In genomic region chr16:1525871-1526607, GRCh38 we compare ENCODE assay signal across 23 cellular contexts. TPM values are rescaled to one million over a fixed set of nuclear protein-coding genes. Genes with fewer than 3 reads are reported as not detected.
DNase-seq lines count a peak whose midpoint lies in the region; ATAC-seq, FAIRE-seq and TF ChIP-seq lines count a peak whose summit lies in the region.
"Had no signal": no experiment of that assay in that cellular context is flagged by ENCODE, and none has a peak within 500 bp of the region (broad histone marks: within the 10 kb centered on the region; RNA-seq: fewer than 3 reads in every experiment).

No MANE protein-coding gene starts in this region.

- DNase-seq in Right ventricle myocardium inferior (ENCODE audit: missing footprints) (peak; percentile 52), right atrium auricular region (ENCODE audit: low spot score) (no peak), NCI-H524 treated with DMSO at 0.1 percent for 48 hours (lab: John Stamatoyannopoulos, UW) (no peak), kidney (no peak), NCI-H146 (lab: John Stamatoyannopoulos, UW) (no peak)
- DNase-seq in activated T-helper 1 cell treated with anti-CD3 and anti-CD28 coated beads, Interleukin-12 subunit alpha, Interleukin-12 subunit beta, Interleukin-2, Interleukin-4 antibody, amounts not matched to agents 30 ng/mL and 10 ng/mL and 1 ng/mL, durations not matched to agents 14 hours and 24 hours and 36 hours (ENCODE audit: low spot score): no peak
- DNase-seq: gastrocnemius medialis, H9, NCI-H187 treated with DMSO at 0.1 percent for 48 hours, NCI-H345, nephron progenitor cell, psoas muscle, RPMI8226, spleen had no signal

- peaks cover 4% of the 10 kb centered on the region for H3K4me1 Mint-ChIP-seq in activated T-helper 1 cell treated with anti-CD3 and anti-CD28 coated beads, Interleukin-12 subunit alpha, Interleukin-12 subunit beta, Interleukin-2, Interleukin-4 antibody, amounts not matched to agents 30 ng/mL and 10 ng/mL and 1 ng/mL, durations not matched to agents 14 hours and 24 hours and 36 hours (ENCODE audit: low read depth)
- H3K4me1 Mint-ChIP-seq: H9 had no signal

- H3K27ac ChIP-seq in right atrium auricular region: no peak overlapping the region
- H3K27ac ChIP-seq in kidney (ENCODE audit: low read depth in 2 of 2, low read length in 2 of 2): no peak overlapping the region
- H3K27ac ChIP-seq: breast epithelium, gastrocnemius medialis, HL-60, psoas muscle had no signal

- no peak overlapping the region for H3K27ac Mint-ChIP-seq in activated T-helper 1 cell treated with anti-CD3 and anti-CD28 coated beads, Interleukin-12 subunit alpha, Interleukin-12 subunit beta, Interleukin-2, Interleukin-4 antibody, amounts not matched to agents 30 ng/mL and 10 ng/mL and 1 ng/mL, durations not matched to agents 14 hours and 24 hours and 36 hours
- H3K27ac Mint-ChIP-seq: H9, nephron progenitor cell had no signal

- no peaks in the 10 kb centered on the region for H3K36me3 Mint-ChIP-seq in activated T-helper 1 cell treated with anti-CD3 and anti-CD28 coated beads, Interleukin-12 subunit alpha, Interleukin-12 subunit beta, Interleukin-2, Interleukin-4 antibody, amounts not matched to agents 30 ng/mL and 10 ng/mL and 1 ng/mL, durations not matched to agents 14 hours and 24 hours and 36 hours (ENCODE audit: low read depth)

- H3K4me1 ChIP-seq in right atrium auricular region (peaks cover 0 to 36% of the 10 kb centered on the region in 2 donors), kidney (ENCODE audit: control insufficient read depth in 1 of 2, insufficient read depth in 1 of 2, low read depth in 1 of 2, low read length in 2 of 2) (peaks cover 0 to 20% of the 10 kb centered on the region in 2 donors)
- H3K4me1 ChIP-seq: psoas muscle had no signal

- H3K9me3 ChIP-seq in right atrium auricular region (no peaks in the 10 kb centered on the region), kidney (ENCODE audit: control insufficient read depth in 1 of 2, low read length in 2 of 2) (no peaks in the 10 kb centered on the region)
- H3K9me3 ChIP-seq: breast epithelium, gastrocnemius medialis, psoas muscle, spleen, upper lobe of left lung had no signal

- TF ChIP-seq CTCF in right atrium auricular region (IDR thresholded peaks at IDR 0.05) (no peak), kidney (IDR thresholded peaks at IDR 0.05; ENCODE audit: borderline replicate concordance, extremely low read depth, insufficient read depth) (no peak)

- no peaks in the 10 kb centered on the region for H3K27me3 ChIP-seq in right atrium auricular region
- H3K27me3 ChIP-seq: breast epithelium, gastrocnemius medialis, spleen, upper lobe of left lung had no signal

- H3K9me3 Mint-ChIP-seq in activated T-helper 1 cell treated with anti-CD3 and anti-CD28 coated beads, Interleukin-12 subunit alpha, Interleukin-12 subunit beta, Interleukin-2, Interleukin-4 antibody, amounts not matched to agents 30 ng/mL and 10 ng/mL and 1 ng/mL, durations not matched to agents 14 hours and 24 hours and 36 hours: no peaks in the 10 kb centered on the region
- H3K9me3 Mint-ChIP-seq: H9, IgD-negative memory B cell, nephron progenitor cell had no signal

- H3K36me3 ChIP-seq in right atrium auricular region (no peaks in the 10 kb centered on the region), kidney (ENCODE audit: control insufficient read depth in 1 of 2, insufficient read depth in 2 of 2, low read length in 2 of 2) (no peaks in the 10 kb centered on the region)
- H3K36me3 ChIP-seq: breast epithelium, gastrocnemius medialis had no signal

- H3K4me3 Mint-ChIP-seq in activated T-helper 1 cell treated with anti-CD3 and anti-CD28 coated beads, Interleukin-12 subunit alpha, Interleukin-12 subunit beta, Interleukin-2, Interleukin-4 antibody, amounts not matched to agents 30 ng/mL and 10 ng/mL and 1 ng/mL, durations not matched to agents 14 hours and 24 hours and 36 hours: peak overlapping the region; percentile 15
- H3K4me3 Mint-ChIP-seq: H9, nephron progenitor cell had no signal

- no peak overlapping the region for H3K9ac ChIP-seq in kidney (ENCODE audit: low read length in 2 of 2)

- intact Hi-C loops in Right ventricle myocardium inferior (cut with DNase I): no loop called here
- intact Hi-C loops in activated T-helper 1 cell treated with anti-CD3 and anti-CD28 coated beads, Interleukin-12 subunit alpha, Interleukin-12 subunit beta, Interleukin-2, Interleukin-4 antibody, amounts not matched to agents 30 ng/mL and 10 ng/mL and 1 ng/mL, durations not matched to agents 14 hours and 24 hours and 36 hours (cut with micrococcal nuclease): no loop called here
- intact Hi-C loops in kidney (cut with DNase I): no loop called here

- no peak for FAIRE-seq in kidney (lab: Jason Lieb, UNC)

- no peak for ATAC-seq in Right ventricle myocardium inferior
- peak; percentile 21 for ATAC-seq in esophagus mucosa
- ATAC-seq in GM18517 (IDR thresholded peaks at IDR 0.05; ENCODE audit: unreplicated experiment): no peak
- ATAC-seq: gastrocnemius medialis, psoas muscle had no signal

- H3K27me3 Mint-ChIP-seq in activated T-helper 1 cell treated with anti-CD3 and anti-CD28 coated beads, Interleukin-12 subunit alpha, Interleukin-12 subunit beta, Interleukin-2, Interleukin-4 antibody, amounts not matched to agents 30 ng/mL and 10 ng/mL and 1 ng/mL, durations not matched to agents 14 hours and 24 hours and 36 hours (ENCODE audit: insufficient read depth): peaks cover 2% of the 10 kb centered on the region

- H3K4me3 ChIP-seq in right atrium auricular region: no peak overlapping the region
- no peak overlapping the region for H3K4me3 ChIP-seq in kidney (ENCODE audit: low read length in 2 of 2)
- H3K4me3 ChIP-seq: breast epithelium, gastrocnemius medialis, psoas muscle, upper lobe of left lung had no signal

RNA-seq across cellular contexts. Expression of gene TMEM204, which starts 7.4 kb away (rescaled TPM):
- total RNA-seq in Right ventricle myocardium inferior (30.7 TPM), right atrium auricular region (10 to 100 TPM; 35.1 to 42.2 TPM), esophagus mucosa (2.8 TPM), kidney (40.9 TPM)
- 22.8 and 23.7 TPM in 2 replicates for total RNA-seq in activated T-helper 1 cell treated with anti-CD3 and anti-CD28 coated beads, Interleukin-12 subunit alpha, Interleukin-12 subunit beta, Interleukin-2, Interleukin-4 antibody, amounts not matched to agents 30 ng/mL and 10 ng/mL and 1 ng/mL, durations not matched to agents 14 hours and 24 hours and 36 hours
- polyA plus RNA-seq in kidney (ENCODE audit: insufficient read depth, low read depth, low replicate concordance): 49.5 TPM
- total RNA-seq: epithelial cell of proximal tubule, H9 had no signal

RNA-seq across cellular contexts. Expression of gene TELO2, which starts 32.9 kb away (rescaled TPM):
- total RNA-seq in Right ventricle myocardium inferior (18.9 TPM), right atrium auricular region (10 to 100 TPM; 11.3 to 11.5 TPM), esophagus mucosa (21.3 TPM), kidney (37.4 TPM)
- 94.1 and 95.3 TPM in 2 replicates for total RNA-seq in activated T-helper 1 cell treated with anti-CD3 and anti-CD28 coated beads, Interleukin-12 subunit alpha, Interleukin-12 subunit beta, Interleukin-2, Interleukin-4 antibody, amounts not matched to agents 30 ng/mL and 10 ng/mL and 1 ng/mL, durations not matched to agents 14 hours and 24 hours and 36 hours
- 27.7 TPM for polyA plus RNA-seq in kidney (ENCODE audit: insufficient read depth, low read depth, low replicate concordance)

RNA-seq across cellular contexts. Expression of gene PTX4, which starts 37.3 kb away (rescaled TPM):
- not detected for total RNA-seq in Right ventricle myocardium inferior
- total RNA-seq in right atrium auricular region: under 1 TPM in 1 of 2 donors, not detected in 1; 0.24 TPM
- 0.20 TPM in 1 of 2 replicates, not detected in the other for total RNA-seq in activated T-helper 1 cell treated with anti-CD3 and anti-CD28 coated beads, Interleukin-12 subunit alpha, Interleukin-12 subunit beta, Interleukin-2, Interleukin-4 antibody, amounts not matched to agents 30 ng/mL and 10 ng/mL and 1 ng/mL, durations not matched to agents 14 hours and 24 hours and 36 hours
- not detected for total RNA-seq in esophagus mucosa
- total RNA-seq in kidney: not detected
- not detected for polyA plus RNA-seq in kidney (ENCODE audit: insufficient read depth, low read depth, low replicate concordance)
- total RNA-seq: activated CD8-positive, alpha-beta memory T cell treated with anti-CD3 and anti-CD28 coated beads for 36 hours; breast epithelium; dermis blood vessel endothelial cell; epithelial cell of proximal tubule; H9 had no signal
- polyA plus RNA-seq: IgD-negative memory B cell had no signal

RNA-seq across cellular contexts. Expression of gene CLCN7, which starts 51.2 kb away (rescaled TPM):
- total RNA-seq in Right ventricle myocardium inferior: 49.5 TPM
- 10 to 100 TPM; 19.4 to 31.7 TPM for total RNA-seq in right atrium auricular region
- 61.7 and 68.7 TPM in 2 replicates for total RNA-seq in activated T-helper 1 cell treated with anti-CD3 and anti-CD28 coated beads, Interleukin-12 subunit alpha, Interleukin-12 subunit beta, Interleukin-2, Interleukin-4 antibody, amounts not matched to agents 30 ng/mL and 10 ng/mL and 1 ng/mL, durations not matched to agents 14 hours and 24 hours and 36 hours
- 18.6 TPM for total RNA-seq in esophagus mucosa
- 92.5 TPM for total RNA-seq in kidney
- polyA plus RNA-seq in kidney (ENCODE audit: insufficient read depth, low read depth, low replicate concordance): 38.9 TPM
